Comparison of ENCODE assay signal across 16 cellular contexts in the genomic region with DNA sequence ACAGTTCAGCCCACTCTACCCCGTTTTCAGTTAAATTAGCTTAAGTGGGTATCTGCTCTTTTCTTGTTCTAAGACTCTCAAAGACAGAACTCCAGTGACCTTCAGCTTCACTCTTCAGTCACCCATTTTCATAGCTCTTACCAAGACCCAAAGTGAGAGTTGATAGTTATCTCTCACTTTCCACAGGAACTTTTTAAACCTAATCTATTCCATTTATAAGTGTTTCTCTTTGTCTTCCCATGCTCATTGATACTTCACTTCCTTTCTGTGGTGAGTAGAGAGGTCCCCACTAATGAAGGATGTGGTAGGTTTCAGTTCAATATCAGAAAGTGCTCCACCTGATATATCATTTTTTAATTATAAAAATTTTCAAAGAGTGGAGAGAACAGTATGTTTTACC.
"Had no signal": no experiment of that assay in that cellular context is flagged by ENCODE, and none has a peak within 500 bp of the region (broad histone marks: within the 10 kb centered on the region; RNA-seq: fewer than 3 reads in every experiment).

No MANE protein-coding gene starts in this region.

- DNase-seq: activated CD4-positive, alpha-beta T cell treated with anti-CD3 and anti-CD28 coated beads, Interleukin-2, amount 50 U/mL, for 4 hours; activated CD4-positive, CD25-positive, alpha-beta regulatory T cell treated with anti-CD3 and anti-CD28 coated beads, Interleukin-2, amount 50 U/mL, for 72 hours; activated naive CD4-positive, alpha-beta T cell; adrenal gland; central memory CD4-positive, alpha-beta T cell; effector CD8-positive, alpha-beta T cell; foreskin melanocyte; heart right ventricle; islet precursor cell; left lung; natural killer cell; right cardiac atrium; small intestine; tibial artery had no signal

- H3K4me3 ChIP-seq: adrenal gland, coronary artery, heart right ventricle, left lung, tibial artery, vagina had no signal

- ATAC-seq: heart right ventricle, left lung, natural killer cell, right cardiac atrium had no signal

- H3K36me3 ChIP-seq: adrenal gland, heart right ventricle, left lung, vagina had no signal

- H3K4me1 ChIP-seq: adrenal gland, heart right ventricle, left lung, tibial artery, vagina had no signal

- H3K27me3 ChIP-seq: adrenal gland, heart right ventricle, left lung, tibial artery, vagina had no signal

- H3K9me3 ChIP-seq: adrenal gland, vagina had no signal

- FAIRE-seq: small intestine had no signal

- H3K27ac ChIP-seq: adrenal gland, coronary artery, heart right ventricle, left lung, tibial artery, vagina had no signal
